In genomic region chr16:81516478-81517149, GRCh38 we compare ENCODE assay signal across 1 cellular context.
TF ChIP-seq lines count a peak whose summit lies in the region.

No MANE protein-coding gene starts in this region.

TF ChIP-seq in endothelial cell of umbilical vein, 7 proteins besides CTCF, POLR2A, EP300 and RAD21:
- no peak for TF ChIP-seq JUN (IDR thresholded peaks at IDR 0.05; ENCODE audit: borderline replicate concordance, insufficient read depth, insufficient read length, low read depth)
- TF ChIP-seq, protein P1, sequence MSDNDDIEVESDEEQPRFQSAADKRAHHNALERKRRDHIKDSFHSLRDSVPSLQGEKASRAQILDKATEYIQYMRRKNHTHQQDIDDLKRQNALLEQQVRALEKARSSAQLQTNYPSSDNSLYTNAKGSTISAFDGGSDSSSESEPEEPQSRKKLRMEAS (IDR thresholded peaks at IDR 0.05; ENCODE audit: insufficient read depth, insufficient read length): no peak
- no peak for TF ChIP-seq FOS (IDR thresholded peaks at IDR 0.05; ENCODE audit: borderline replicate concordance, insufficient read depth, low read length)
- TF ChIP-seq POLR2AphosphoS5 (IDR thresholded peaks at IDR 0.05; ENCODE audit: insufficient read depth, low read depth, low read length): no peak
- no peak for TF ChIP-seq EZH2 (IDR thresholded peaks at IDR 0.05; ENCODE audit: borderline replicate concordance, low read depth, low read length, severe bottlenecking)
- TF ChIP-seq GATA2 (IDR thresholded peaks at IDR 0.05; ENCODE audit: insufficient read depth, insufficient read length, low read depth, low read length): no peak
- no peak for TF ChIP-seq MYC (IDR thresholded peaks at IDR 0.05; ENCODE audit: low read depth, low read length)
TF ChIP-seq in endothelial cell of umbilical vein: peak in this region for 0.
